ENCODE assay signal across 9 cellular contexts in the genomic region with DNA sequence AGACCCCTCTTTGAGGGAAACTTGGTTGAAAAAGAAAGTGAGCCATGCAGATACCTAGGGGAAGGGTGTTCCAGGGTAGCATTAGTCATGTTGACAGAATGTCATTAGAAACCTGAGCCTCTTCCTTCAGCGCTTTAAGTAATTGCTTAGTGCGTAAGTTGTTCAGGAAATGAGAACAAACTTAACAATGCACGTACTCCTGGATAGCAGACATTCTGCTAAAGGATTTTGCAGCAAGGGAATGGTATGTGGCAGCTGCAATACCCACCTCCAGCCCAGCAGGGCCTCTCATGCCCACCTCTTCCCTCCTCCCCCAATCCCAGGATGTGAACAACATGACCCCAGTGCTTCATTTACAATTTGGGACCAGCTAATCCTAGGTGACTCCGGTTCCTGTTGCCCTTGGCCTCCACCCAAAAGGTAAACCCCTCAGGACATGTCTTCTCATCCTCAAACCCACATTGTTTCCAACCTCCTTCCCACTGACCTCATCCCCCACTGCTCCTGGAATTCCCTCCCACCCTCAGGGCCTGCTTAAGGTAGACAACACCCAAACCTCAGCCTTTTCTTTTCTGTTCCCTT.
A peak's percentile ranks its signal among the peaks of the same experiment; 100 is the strongest.
DNase-seq lines count a peak whose midpoint lies in the region; ATAC-seq and TF ChIP-seq lines count a peak whose summit lies in the region.
"Had no signal": no experiment of that assay in that cellular context is flagged by ENCODE, and none has a peak within 500 bp of the region (broad histone marks: within the 10 kb centered on the region; RNA-seq: fewer than 3 reads in every experiment).

No MANE protein-coding gene starts in this region.

- ATAC-seq in GM23338 (peak; percentile 57), GM21528 (IDR thresholded peaks at IDR 0.05; ENCODE audit: low FRiP score, unreplicated experiment) (no peak)
- ATAC-seq: left lobe of liver had no signal

- H3K4me3 Mint-ChIP-seq in GM23338 (no peak overlapping the region), osteocyte (ENCODE audit: unreplicated experiment) (no peak overlapping the region)

- H3K27ac ChIP-seq in GM23338 (ENCODE audit: low read depth), result no peak overlapping the region

- no peaks in the 10 kb centered on the region; the same call in 1 of the 2 replicates for H3K4me1 ChIP-seq in GM23338 (ENCODE audit: insufficient read depth)

- H2AFZ ChIP-seq in GM23338, result 0 out of 2 replicates have a peak overlapping the region, but pooled peaks have one; percentile 26

- no peaks in the 10 kb centered on the region for H3K36me3 ChIP-seq in GM23338 (ENCODE audit: insufficient read depth)

- no peaks in the 10 kb centered on the region for H4K20me1 ChIP-seq in GM23338 (replicated peaks; ENCODE audit: insufficient read depth)

- H3K4me3 ChIP-seq in GM23338 (no peak overlapping the region), cardiac fibroblast (replicated peaks in 1 of 2; ENCODE audit: low read depth in 2 of 2, low read length in 2 of 2) (no peak overlapping the region)

- no peaks in the 10 kb centered on the region for H3K27me3 ChIP-seq in GM23338 (ENCODE audit: insufficient read depth)

- no peak overlapping the region for H3K4me2 ChIP-seq in GM23338

- H3K27me3 Mint-ChIP-seq in GM23338 (ENCODE audit: insufficient read depth, low read depth, poor library complexity), result no peaks in the 10 kb centered on the region
- H3K27me3 Mint-ChIP-seq in osteocyte (ENCODE audit: unreplicated experiment), result no peaks in the 10 kb centered on the region

- H3K9me3 Mint-ChIP-seq in GM23338 (no peaks in the 10 kb centered on the region), osteocyte (ENCODE audit: unreplicated experiment) (no peaks in the 10 kb centered on the region)

- H3K27ac Mint-ChIP-seq in GM23338 (no peak overlapping the region), osteocyte (ENCODE audit: unreplicated experiment) (peak overlapping the region; percentile 28)

- DNase-seq in GM23338 (ENCODE audit: low spot score) (peak; percentile 25), NCI-H460 (ENCODE audit: extremely low read depth, low read depth) (peak; percentile 84), cardiac fibroblast (ENCODE audit: low read depth in 2 of 2) (peak; percentile 82 to 96), osteocyte (ENCODE audit: extremely low spot score, unreplicated experiment) (peak; percentile 44), KG1 (lab: John Stamatoyannopoulos, UW) (no peak), C1 segment of cervical spinal cord (lab: John Stamatoyannopoulos, UW) (no peak)
- DNase-seq: activated T-cell treated with anti-CD3 and anti-CD28 coated beads, Interleukin-2, amount 50 U/mL, for 48 hours had no signal

- H3K4me1 Mint-ChIP-seq in GM23338 (peaks cover 16% of the 10 kb centered on the region), osteocyte (ENCODE audit: unreplicated experiment) (peaks cover 20% of the 10 kb centered on the region)

- TF ChIP-seq CTCF in GM23338 (conservative IDR thresholded peaks at IDR 0.05; ENCODE audit: low read depth in 2 of 2) (no peak), cardiac fibroblast (IDR thresholded peaks at IDR 0.05; ENCODE audit: low read depth, low read length) (peak; percentile 30), osteocyte (IDR thresholded peaks at IDR 0.05) (no peak)

- peaks cover 37% of the 10 kb centered on the region for H3K9me2 ChIP-seq in GM23338 (ENCODE audit: insufficient read depth)

- H3K36me3 Mint-ChIP-seq in GM23338 (ENCODE audit: low read depth), result no peaks in the 10 kb centered on the region; the same call in 2 of the 3 replicates
- H3K36me3 Mint-ChIP-seq in osteocyte (ENCODE audit: unreplicated experiment), result no peaks in the 10 kb centered on the region

- H3K79me2 ChIP-seq in GM23338 (replicated peaks; ENCODE audit: insufficient read depth), result no peaks in the 10 kb centered on the region

- H3F3A ChIP-seq in GM23338 (replicated peaks; ENCODE audit: low read depth), result no peaks in the 10 kb centered on the region

TF ChIP-seq in GM23338, 12 proteins besides CTCF, POLR2A, EP300 and RAD21:
- TF ChIP-seq, protein P1, sequence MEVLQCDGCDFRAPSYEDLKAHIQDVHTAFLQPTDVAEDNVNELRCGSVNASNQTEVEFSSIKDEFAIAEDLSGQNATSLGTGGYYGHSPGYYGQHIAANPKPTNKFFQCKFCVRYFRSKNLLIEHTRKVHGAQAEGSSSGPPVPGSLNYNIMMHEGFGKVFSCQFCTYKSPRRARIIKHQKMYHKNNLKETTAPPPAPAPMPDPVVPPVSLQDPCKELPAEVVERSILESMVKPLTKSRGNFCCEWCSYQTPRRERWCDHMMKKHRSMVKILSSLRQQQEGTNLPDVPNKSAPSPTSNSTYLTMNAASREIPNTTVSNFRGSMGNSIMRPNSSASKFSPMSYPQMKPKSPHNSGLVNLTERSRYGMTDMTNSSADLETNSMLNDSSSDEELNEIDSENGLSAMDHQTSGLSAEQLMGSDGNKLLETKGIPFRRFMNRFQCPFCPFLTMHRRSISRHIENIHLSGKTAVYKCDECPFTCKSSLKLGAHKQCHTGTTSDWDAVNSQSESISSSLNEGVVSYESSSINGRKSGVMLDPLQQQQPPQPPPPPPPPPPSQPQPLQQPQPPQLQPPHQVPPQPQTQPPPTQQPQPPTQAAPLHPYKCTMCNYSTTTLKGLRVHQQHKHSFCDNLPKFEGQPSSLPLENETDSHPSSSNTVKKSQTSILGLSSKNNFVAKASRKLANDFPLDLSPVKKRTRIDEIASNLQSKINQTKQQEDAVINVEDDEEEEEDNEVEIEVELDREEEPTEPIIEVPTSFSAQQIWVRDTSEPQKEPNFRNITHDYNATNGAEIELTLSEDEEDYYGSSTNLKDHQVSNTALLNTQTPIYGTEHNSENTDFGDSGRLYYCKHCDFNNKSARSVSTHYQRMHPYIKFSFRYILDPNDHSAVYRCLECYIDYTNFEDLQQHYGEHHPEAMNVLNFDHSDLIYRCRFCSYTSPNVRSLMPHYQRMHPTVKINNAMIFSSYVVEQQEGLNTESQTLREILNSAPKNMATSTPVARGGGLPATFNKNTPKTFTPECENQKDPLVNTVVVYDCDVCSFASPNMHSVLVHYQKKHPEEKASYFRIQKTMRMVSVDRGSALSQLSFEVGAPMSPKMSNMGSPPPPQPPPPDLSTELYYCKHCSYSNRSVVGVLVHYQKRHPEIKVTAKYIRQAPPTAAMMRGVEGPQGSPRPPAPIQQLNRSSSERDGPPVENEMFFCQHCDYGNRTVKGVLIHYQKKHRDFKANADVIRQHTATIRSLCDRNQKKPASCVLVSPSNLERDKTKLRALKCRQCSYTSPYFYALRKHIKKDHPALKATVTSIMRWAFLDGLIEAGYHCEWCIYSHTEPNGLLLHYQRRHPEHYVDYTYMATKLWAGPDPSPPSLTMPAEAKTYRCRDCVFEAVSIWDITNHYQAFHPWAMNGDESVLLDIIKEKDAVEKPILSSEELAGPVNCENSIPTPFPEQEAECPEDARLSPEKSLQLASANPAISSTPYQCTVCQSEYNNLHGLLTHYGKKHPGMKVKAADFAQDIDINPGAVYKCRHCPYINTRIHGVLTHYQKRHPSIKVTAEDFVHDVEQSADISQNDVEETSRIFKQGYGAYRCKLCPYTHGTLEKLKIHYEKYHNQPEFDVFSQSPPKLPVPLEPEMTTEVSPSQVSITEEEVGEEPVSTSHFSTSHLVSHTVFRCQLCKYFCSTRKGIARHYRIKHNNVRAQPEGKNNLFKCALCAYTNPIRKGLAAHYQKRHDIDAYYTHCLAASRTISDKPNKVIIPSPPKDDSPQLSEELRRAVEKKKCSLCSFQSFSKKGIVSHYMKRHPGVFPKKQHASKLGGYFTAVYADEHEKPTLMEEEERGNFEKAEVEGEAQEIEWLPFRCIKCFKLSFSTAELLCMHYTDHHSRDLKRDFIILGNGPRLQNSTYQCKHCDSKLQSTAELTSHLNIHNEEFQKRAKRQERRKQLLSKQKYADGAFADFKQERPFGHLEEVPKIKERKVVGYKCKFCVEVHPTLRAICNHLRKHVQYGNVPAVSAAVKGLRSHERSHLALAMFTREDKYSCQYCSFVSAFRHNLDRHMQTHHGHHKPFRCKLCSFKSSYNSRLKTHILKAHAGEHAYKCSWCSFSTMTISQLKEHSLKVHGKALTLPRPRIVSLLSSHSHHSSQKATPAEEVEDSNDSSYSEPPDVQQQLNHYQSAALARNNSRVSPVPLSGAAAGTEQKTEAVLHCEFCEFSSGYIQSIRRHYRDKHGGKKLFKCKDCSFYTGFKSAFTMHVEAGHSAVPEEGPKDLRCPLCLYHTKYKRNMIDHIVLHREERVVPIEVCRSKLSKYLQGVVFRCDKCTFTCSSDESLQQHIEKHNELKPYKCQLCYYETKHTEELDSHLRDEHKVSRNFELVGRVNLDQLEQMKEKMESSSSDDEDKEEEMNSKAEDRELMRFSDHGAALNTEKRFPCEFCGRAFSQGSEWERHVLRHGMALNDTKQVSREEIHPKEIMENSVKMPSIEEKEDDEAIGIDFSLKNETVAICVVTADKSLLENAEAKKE (CRISPR knock-in tag; IDR thresholded peaks at IDR 0.05), result 0 out of 2 replicates have a peak, but pooled peaks have one; percentile 18
- no peak for TF ChIP-seq EZH2 (IDR thresholded peaks at IDR 0.05; ENCODE audit: low read depth, unreplicated experiment)
- no peak for TF ChIP-seq CREB1 (CRISPR knock-in tag; IDR thresholded peaks at IDR 0.05; ENCODE audit: low read depth)

Comparison
In these comparisons a context has a peak if more than half of its experiments do, and no peak if none do; other contexts are left out.
1. DNase-seq: peak in GM23338 (single experiment), NCI-H460 (single experiment), cardiac fibroblast (2 of 2) and osteocyte (single experiment); none in KG1 (single experiment) and C1 segment of cervical spinal cord (0 of 14).